1 cellular context compared by ENCODE assay signal in the genomic region with DNA sequence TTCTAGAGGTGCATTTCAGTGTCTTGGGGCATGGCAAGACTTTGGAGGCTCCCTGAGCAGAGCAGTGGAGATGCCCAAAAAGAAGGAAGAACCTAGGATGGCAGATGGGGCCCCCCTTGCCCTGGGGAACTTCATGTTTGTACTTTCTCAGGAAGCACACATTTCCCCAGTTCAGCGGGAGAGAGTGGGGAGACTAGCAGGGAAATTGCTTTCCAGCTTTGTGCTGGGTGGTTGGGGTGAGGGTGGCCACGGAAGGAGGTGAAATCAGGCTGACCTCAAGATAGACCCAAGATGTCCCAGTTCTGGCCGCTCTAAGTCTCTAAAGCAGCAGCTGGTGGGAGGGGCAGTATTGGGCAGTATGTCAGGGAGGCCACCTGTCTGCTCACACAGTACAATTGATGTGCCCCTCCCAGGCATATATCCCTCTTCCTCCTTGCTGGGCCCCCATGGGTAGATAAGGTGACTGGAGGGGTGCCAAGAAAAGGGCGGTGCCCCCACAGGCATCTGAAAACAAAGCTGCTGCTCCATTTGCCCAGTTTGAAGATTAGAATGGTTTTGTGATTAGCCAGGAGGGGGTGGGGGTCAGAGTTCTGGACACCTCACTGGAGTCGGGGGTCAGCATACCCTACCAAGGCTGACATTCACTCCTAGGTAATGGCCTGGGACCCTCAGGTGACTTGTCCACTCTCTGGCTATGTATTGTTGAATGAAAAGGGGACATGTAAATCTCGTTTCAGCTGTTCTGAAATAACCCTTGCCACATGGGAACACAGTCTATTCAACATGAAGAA.
A peak's percentile ranks its signal among the peaks of the same experiment; 100 is the strongest.
TF ChIP-seq lines count a peak whose summit lies in the region.

No MANE protein-coding gene starts in this region.

TF ChIP-seq in HepG2, 621 proteins besides CTCF, POLR2A, EP300 and RAD21:
- TF ChIP-seq MAZ (IDR thresholded peaks at IDR 0.05; ENCODE audit: borderline replicate concordance, low read depth, low read length): 0 out of 2 replicates have a peak, but pooled peaks have one; percentile 5
- TF ChIP-seq MAZ (CRISPR knock-in tag; IDR thresholded peaks at IDR 0.05; ENCODE audit: low read depth): no peak
- TF ChIP-seq CENPX (CRISPR knock-in tag; IDR thresholded peaks at IDR 0.05): no peak
- peak; percentile 16; the same call in 1 of the 2 replicates for TF ChIP-seq POLR2G (IDR thresholded peaks at IDR 0.05; ENCODE audit: low read depth, low read length)
- TF ChIP-seq ZNF563 (CRISPR knock-in tag; IDR thresholded peaks at IDR 0.05): peak; percentile 39; the same call in 1 of the 2 replicates
- TF ChIP-seq ZNF709 (CRISPR knock-in tag; IDR thresholded peaks at IDR 0.05): 0 out of 2 replicates have a peak, but pooled peaks have one; percentile 61
- TF ChIP-seq ZNF710 (CRISPR knock-in tag; IDR thresholded peaks at IDR 0.05; ENCODE audit: borderline replicate concordance): no peak
- peak; percentile 75 for TF ChIP-seq PATZ1 (CRISPR knock-in tag; IDR thresholded peaks at IDR 0.05)
